Comparison of ENCODE assay signal across 13 cellular contexts in genomic region chr7:14748461-14748860, GRCh38.
A peak's percentile ranks its signal among the peaks of the same experiment; 100 is the strongest.
DNase-seq lines count a peak whose midpoint lies in the region; ATAC-seq, FAIRE-seq and TF ChIP-seq lines count a peak whose summit lies in the region.
"Had no signal": no experiment of that assay in that cellular context is flagged by ENCODE, and none has a peak within 500 bp of the region (broad histone marks: within the 10 kb centered on the region; RNA-seq: fewer than 3 reads in every experiment).

No MANE protein-coding gene starts in this region.

- H3K9me1 ChIP-seq in keratinocyte (ENCODE audit: control insufficient read depth, extremely low read depth, insufficient read depth, low read length) = no peaks in the 10 kb centered on the region

- in situ Hi-C loops in GM12878 (cut with MboI) = no loop called here

- H3K4me2 ChIP-seq in GM12878 (ENCODE audit: control insufficient read depth, insufficient read depth) = no peak overlapping the region
- H3K4me2 ChIP-seq in keratinocyte (ENCODE audit: control insufficient read depth, extremely low read depth, insufficient read depth, low read depth, low read length) = no peak overlapping the region

- no peak for TF ChIP-seq RAD21 in GM12878 (IDR thresholded peaks at IDR 0.05; ENCODE audit: insufficient read depth, low read depth, low read length)

- H3K27ac ChIP-seq in GM12878 (ENCODE audit: control insufficient read depth, insufficient read depth) = no peak overlapping the region
- H3K27ac ChIP-seq in keratinocyte (ENCODE audit: control insufficient read depth, insufficient read depth, low read length) = no peak overlapping the region
- H3K27ac ChIP-seq in CD8-positive, alpha-beta T cell (ENCODE audit: low read depth, low read length) = no peak overlapping the region

- H3K27me3 ChIP-seq in GM12878 (replicated peaks in 1 of 2; ENCODE audit: control insufficient read depth in 2 of 2, insufficient read depth in 2 of 2, low read length in 1 of 2) (no peaks in the 10 kb centered on the region), keratinocyte (ENCODE audit: control insufficient read depth, extremely low read depth, insufficient read depth, low read length) (no peaks in the 10 kb centered on the region)
- H3K27me3 ChIP-seq in CD8-positive, alpha-beta T cell (ENCODE audit: insufficient read depth, low read length) = no peaks in the 10 kb centered on the region

- no peak overlapping the region for H3K4me3 Mint-ChIP-seq in CD8-positive, alpha-beta T cell
- H3K4me3 Mint-ChIP-seq: CD4-positive, alpha-beta T cell; naive thymus-derived CD8-positive, alpha-beta T cell; stimulated activated naive B cell treated with anti-CD40 and anti-IgM and Interleukin-4, amounts not matched to agents 10 μg/mL and 1 μg/mL and 100 μg/mL, for 72 hours had no signal

- DNase-seq in AG10803 (ENCODE audit: low read depth) (peak; percentile 79), HT1080 (ENCODE audit: low read depth) (peak; percentile 93), GM12878 (ENCODE audit: low read depth, low spot score) (no peak), keratinocyte (ENCODE audit: low read depth, low spot score) (peak; percentile 26), NCI-H1092 treated with DMSO at 0.1 percent for 48 hours (lab: John Stamatoyannopoulos, UW) (no peak), NAMALWA (ENCODE audit: low spot score) (no peak)
- no peak for DNase-seq in CD8-positive, alpha-beta T cell
- DNase-seq: CD4-positive, alpha-beta T cell; naive thymus-derived CD8-positive, alpha-beta T cell; NCI-H1436 treated with DMSO at 0.1 percent for 48 hours; stimulated activated naive B cell treated with anti-CD40 and anti-IgM and Interleukin-4, amounts not matched to agents 10 μg/mL and 1 μg/mL and 100 μg/mL, for 72 hours had no signal

- no peaks in the 10 kb centered on the region for H3K4me1 Mint-ChIP-seq in CD8-positive, alpha-beta T cell (ENCODE audit: low read depth)
- H3K4me1 Mint-ChIP-seq: naive thymus-derived CD8-positive, alpha-beta T cell; stimulated activated naive B cell treated with anti-CD40 and anti-IgM and Interleukin-4, amounts not matched to agents 10 μg/mL and 1 μg/mL and 100 μg/mL, for 72 hours had no signal

- no peak overlapping the region for H3K4me3 ChIP-seq in AG10803 (ENCODE audit: low read length)
- H3K4me3 ChIP-seq in GM12878 = no peak overlapping the region
- H3K4me3 ChIP-seq in keratinocyte (ENCODE audit: control insufficient read depth in 2 of 3, extremely low read depth in 1 of 3, insufficient read depth in 2 of 3, low read depth in 1 of 3, low read length in 3 of 3) = no peak overlapping the region
- H3K4me3 ChIP-seq in CD8-positive, alpha-beta T cell (ENCODE audit: low read depth, low read length) = no peak overlapping the region

- ATAC-seq in GM12878 (peak; percentile 75), HG03439 (IDR thresholded peaks at IDR 0.05; ENCODE audit: unreplicated experiment) (no peak)
- ATAC-seq in CD8-positive, alpha-beta T cell = no peak
- ATAC-seq: naive thymus-derived CD8-positive, alpha-beta T cell; stimulated activated naive B cell treated with anti-CD40 and anti-IgM and Interleukin-4, amounts not matched to agents 10 μg/mL and 1 μg/mL and 100 μg/mL, for 72 hours had no signal

- RAD21 ChIA-PET in GM12878 (lab: Charles Lee; ENCODE audit: unreplicated experiment) = interaction anchor here (0.8 kb wide), 1 partner anchor 31 kb away, joined by 4 read pairs; no protein-coding TSS in a partner anchor

- H3K36me3 ChIP-seq in GM12878 (ENCODE audit: control insufficient read depth in 2 of 2, insufficient read depth in 2 of 2, low read length in 1 of 2) (no peaks in the 10 kb centered on the region), keratinocyte (ENCODE audit: control insufficient read depth in 2 of 2, extremely low read depth in 1 of 2, insufficient read depth in 2 of 2, low read length in 2 of 2) (no peaks in the 10 kb centered on the region)
- no peaks in the 10 kb centered on the region for H3K36me3 ChIP-seq in CD8-positive, alpha-beta T cell (ENCODE audit: insufficient read depth, low read length)

- no peak overlapping the region for H2AFZ ChIP-seq in GM12878 (ENCODE audit: control insufficient read depth, low read depth, low read length)
- no peak overlapping the region for H2AFZ ChIP-seq in keratinocyte (ENCODE audit: control insufficient read depth, low read length)

- H3K9ac ChIP-seq in GM12878 (ENCODE audit: control insufficient read depth, insufficient read depth, low read length) = no peak overlapping the region
- no peak overlapping the region for H3K9ac ChIP-seq in keratinocyte (ENCODE audit: control insufficient read depth, extremely low read depth, insufficient read depth, low read length)

- TF ChIP-seq EP300 in GM12878 (IDR thresholded peaks at IDR 0.05; ENCODE audit: borderline replicate concordance in 1 of 2, control insufficient read depth in 1 of 2, low read depth in 2 of 2, low read length in 2 of 2) = no peak

- no peaks in the 10 kb centered on the region for H3K36me3 Mint-ChIP-seq in CD8-positive, alpha-beta T cell
- H3K36me3 Mint-ChIP-seq: stimulated activated naive B cell treated with anti-CD40 and anti-IgM and Interleukin-4, amounts not matched to agents 10 μg/mL and 1 μg/mL and 100 μg/mL, for 72 hours had no signal

- TF ChIP-seq POLR2A in GM12878 (IDR thresholded peaks at IDR 0.05; ENCODE audit: low read depth, low read length) = no peak

- POLR2A ChIA-PET in GM12878 (lab: Charles Lee) = no interaction called here
- POLR2A ChIA-PET in CD8-positive, alpha-beta T cell (lab: Charles Lee) = no interaction called here

- CTCF ChIA-PET in GM12878 (lab: Yijun Ruan, JAX) = interaction anchor here (0.6 to 0.9 kb wide), 4 partner anchors 11 to 1534 kb away, joined by 3 to 4 read pairs (median 4); no protein-coding TSS in a partner anchor
- CTCF ChIA-PET in CD8-positive, alpha-beta T cell (lab: Charles Lee) = no interaction called here

- H4K20me1 ChIP-seq in GM12878 (ENCODE audit: control insufficient read depth, insufficient read depth) (no peaks in the 10 kb centered on the region), keratinocyte (ENCODE audit: control insufficient read depth, extremely low read depth, insufficient read depth, low read length) (no peaks in the 10 kb centered on the region)

- SMC1A ChIA-PET in GM12878 (lab: Charles Lee; ENCODE audit: uncharacterized antibody, unreplicated experiment) = interaction anchor here (0.6 to 1.0 kb wide), 3 partner anchors 8 to 140 kb away, joined by 3 read pairs; no protein-coding TSS in a partner anchor

- intact Hi-C loops in GM12878 (cut with micrococcal nuclease; ENCODE audit: unreplicated experiment) = no loop called here
- intact Hi-C loops in CD8-positive, alpha-beta T cell (cut with DNase I, micrococcal nuclease) = no loop called here

- H3K27me3 Mint-ChIP-seq in CD8-positive, alpha-beta T cell (ENCODE audit: low read depth) = no peaks in the 10 kb centered on the region
- H3K27me3 Mint-ChIP-seq: CD4-positive, alpha-beta T cell; naive thymus-derived CD8-positive, alpha-beta T cell; stimulated activated naive B cell treated with anti-CD40 and anti-IgM and Interleukin-4, amounts not matched to agents 10 μg/mL and 1 μg/mL and 100 μg/mL, for 72 hours had no signal

- no peak for FAIRE-seq in GM12878 (lab: Jason Lieb, UNC)
- FAIRE-seq in keratinocyte (lab: Jason Lieb, UNC) = no peak
- FAIRE-seq: colon had no signal

- dilution Hi-C loops in keratinocyte (cut with MboI; ENCODE audit: extremely low pct_ligation_motif_present, low sequenced_read_pairs) = no loop called here

- H3K9me3 ChIP-seq in GM12878 (replicated peaks; ENCODE audit: control insufficient read depth, insufficient read depth, low read length) (no peaks in the 10 kb centered on the region), keratinocyte (ENCODE audit: control insufficient read depth, low read depth, low read length) (no peaks in the 10 kb centered on the region)
- H3K9me3 ChIP-seq in CD8-positive, alpha-beta T cell (ENCODE audit: low read length) = no peaks in the 10 kb centered on the region

- H3K79me2 ChIP-seq in GM12878 (ENCODE audit: control insufficient read depth, insufficient read depth, low read length) = no peaks in the 10 kb centered on the region
- no peaks in the 10 kb centered on the region for H3K79me2 ChIP-seq in keratinocyte (ENCODE audit: control insufficient read depth, insufficient read depth, low read length)

- no peaks in the 10 kb centered on the region for H3K4me1 ChIP-seq in GM12878 (ENCODE audit: control insufficient read depth, insufficient read depth, low read length)
- peaks cover 2% of the 10 kb centered on the region for H3K4me1 ChIP-seq in keratinocyte (ENCODE audit: control insufficient read depth, extremely low read depth, insufficient read depth, low read length)
- no peaks in the 10 kb centered on the region for H3K4me1 ChIP-seq in CD8-positive, alpha-beta T cell (ENCODE audit: insufficient read depth, low read length)

- peaks cover 8% of the 10 kb centered on the region for H3K9me3 Mint-ChIP-seq in CD8-positive, alpha-beta T cell

- BruUV-seq in GM12878 (replicated peaks; lab: Mats Ljungman, UMichigan) = no TSS peak

- H3K27ac Mint-ChIP-seq in CD8-positive, alpha-beta T cell = no peak overlapping the region
- H3K27ac Mint-ChIP-seq: CD4-positive, alpha-beta T cell; naive thymus-derived CD8-positive, alpha-beta T cell; stimulated activated naive B cell treated with anti-CD40 and anti-IgM and Interleukin-4, amounts not matched to agents 10 μg/mL and 1 μg/mL and 100 μg/mL, for 72 hours had no signal

- TF ChIP-seq CTCF in AG10803 (conservative IDR thresholded peaks at IDR 0.05; ENCODE audit: low read length) (no peak), GM12878 (IDR thresholded peaks at IDR 0.05 in 2 of 3, conservative IDR thresholded peaks at IDR 0.05 in 1 of 3; ENCODE audit: control insufficient read depth in 2 of 3, extremely low read depth in 1 of 3, insufficient read depth in 1 of 3, low read depth in 3 of 3, low read length in 3 of 3) (no peak), keratinocyte (optimal IDR thresholded peaks at IDR 0.05 in 1 of 3, IDR thresholded peaks at IDR 0.05 in 1 of 3, conservative IDR thresholded peaks at IDR 0.05 in 1 of 3; ENCODE audit: extremely low read depth in 1 of 3, insufficient read depth in 2 of 3, low read length in 3 of 3) (no peak)
- no peak for TF ChIP-seq CTCF in CD8-positive, alpha-beta T cell (IDR thresholded peaks at IDR 0.05)

TF ChIP-seq in GM12878, 131 proteins besides CTCF, POLR2A, EP300 and RAD21 (continues in another document):
- no peak for TF ChIP-seq RFX5 (IDR thresholded peaks at IDR 0.05; ENCODE audit: low read depth, low read length)
- no peak for TF ChIP-seq ZNF207 (IDR thresholded peaks at IDR 0.05; ENCODE audit: borderline replicate concordance)
- no peak for TF ChIP-seq MTA3 (IDR thresholded peaks at IDR 0.05; ENCODE audit: borderline replicate concordance, low read length)

Comparison
In these comparisons a context has a peak if more than half of its experiments do, and no peak if none do; other contexts are left out.
1. DNase-seq: peak in AG10803 (single experiment), HT1080 (single experiment) and keratinocyte (single experiment); none in GM12878 (single experiment), CD8-positive, alpha-beta T cell (0 of 7), NCI-H1092 treated with DMSO at 0.1 percent for 48 hours (single experiment) and NAMALWA (single experiment).